ENCODE assay signal across 10 cellular contexts in the genomic region with DNA sequence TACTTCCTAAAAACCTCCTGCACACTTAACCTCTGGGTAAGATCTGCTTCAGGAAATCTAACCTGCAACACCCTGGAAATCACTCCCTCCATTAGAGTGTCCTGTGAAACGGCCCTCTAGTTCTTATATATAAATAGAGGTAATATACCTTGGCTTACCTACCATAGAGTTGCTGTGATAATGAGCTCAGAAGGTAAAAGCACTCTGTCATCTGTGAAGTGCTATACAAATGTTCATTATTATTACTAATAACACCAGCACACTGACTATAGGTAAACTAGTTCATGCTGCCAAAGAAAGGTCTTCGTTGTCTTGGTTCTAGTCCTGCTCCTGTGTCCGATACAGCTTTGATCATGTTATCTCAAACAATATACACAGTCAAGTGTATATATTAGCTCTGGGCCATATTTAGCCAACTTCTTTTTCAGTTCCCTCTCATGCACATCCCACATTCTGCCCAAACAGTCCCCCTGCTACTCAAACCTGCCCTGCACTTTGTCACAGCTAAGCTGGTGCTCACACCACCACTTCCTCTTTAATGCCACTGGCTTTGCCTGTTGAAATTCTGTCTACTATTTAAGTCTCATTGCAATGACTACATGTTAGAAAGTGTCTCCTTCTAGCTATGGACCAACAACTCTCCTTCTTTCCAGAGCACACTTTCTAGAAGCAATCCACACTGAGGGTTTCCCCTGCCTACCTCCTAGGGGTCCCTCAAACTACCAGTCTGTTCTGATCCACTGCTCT. TPM values are rescaled to one million over a fixed set of nuclear protein-coding genes. Genes with fewer than 3 reads are reported as not detected.
DNase-seq lines count a peak whose midpoint lies in the region; ATAC-seq and TF ChIP-seq lines count a peak whose summit lies in the region.
"Had no signal": no experiment of that assay in that cellular context is flagged by ENCODE, and none has a peak within 500 bp of the region (broad histone marks: within the 10 kb centered on the region; RNA-seq: fewer than 3 reads in every experiment).

No MANE protein-coding gene starts in this region.

- H3K27ac ChIP-seq in upper lobe of right lung (no peak overlapping the region), left lung (no peak overlapping the region)
- H3K27ac ChIP-seq: A549 had no signal

- H3K9me3 ChIP-seq in upper lobe of right lung (no peaks in the 10 kb centered on the region), left lung (no peaks in the 10 kb centered on the region)
- H3K9me3 ChIP-seq: A549 had no signal

- H3K4me3 ChIP-seq in upper lobe of right lung (no peak overlapping the region), left lung (no peak overlapping the region)
- H3K4me3 ChIP-seq: A549 had no signal

- H3K27me3 ChIP-seq in upper lobe of right lung (peaks cover 20% of the 10 kb centered on the region), left lung (peaks cover 0 to 24% of the 10 kb centered on the region in 2 donors)

- H3K9me3 Mint-ChIP-seq in activated CD4-positive, alpha-beta T cell treated with anti-CD3 and anti-CD28 coated beads, Interleukin-2, amount 10 ng/mL, durations not matched to agents 24 days and 14 days: no peaks in the 10 kb centered on the region

- peak overlapping the region; percentile 3 for H3K27ac Mint-ChIP-seq in activated CD4-positive, alpha-beta T cell treated with anti-CD3 and anti-CD28 coated beads, Interleukin-2, amount 10 ng/mL, durations not matched to agents 24 days and 14 days

- ATAC-seq in HG02870 (IDR thresholded peaks at IDR 0.05; ENCODE audit: unreplicated experiment) (peak; percentile 65), upper lobe of right lung (peak; percentile 36), left lung (no peak)

- H3K36me3 ChIP-seq in upper lobe of right lung (no peaks in the 10 kb centered on the region), left lung (no peaks in the 10 kb centered on the region)

- TF ChIP-seq CTCF in upper lobe of right lung (IDR thresholded peaks at IDR 0.05): no peak
- TF ChIP-seq CTCF in left lung (IDR thresholded peaks at IDR 0.05): no peak

- peaks cover 55% of the 10 kb centered on the region for H3K36me3 Mint-ChIP-seq in activated CD4-positive, alpha-beta T cell treated with anti-CD3 and anti-CD28 coated beads, Interleukin-2, amount 10 ng/mL, durations not matched to agents 24 days and 14 days (ENCODE audit: low read depth)

- H3K27me3 Mint-ChIP-seq in activated CD4-positive, alpha-beta T cell treated with anti-CD3 and anti-CD28 coated beads, Interleukin-2, amount 10 ng/mL, durations not matched to agents 24 days and 14 days: no peaks in the 10 kb centered on the region

- intact Hi-C loops in activated CD4-positive, alpha-beta T cell treated with anti-CD3 and anti-CD28 coated beads, Interleukin-2, amount 10 ng/mL, durations not matched to agents 24 days and 14 days (cut with micrococcal nuclease): no loop called here
- intact Hi-C loops in upper lobe of right lung (cut with DNase I): no loop called here
- intact Hi-C loops in left lung (cut with DNase I): loop anchor here in 1 of 2 donors (10.0 kb wide), 1 partner anchor 624 kb away; no protein-coding TSS in a partner anchor

- DNase-seq in activated CD4-positive, alpha-beta T cell treated with anti-CD3 and anti-CD28 coated beads, Interleukin-2, amount 10 ng/mL, durations not matched to agents 24 days and 14 days: peak; percentile 51
- no peak for DNase-seq in activated CD4-positive, alpha-beta T cell treated with anti-CD3 and anti-CD28 coated beads, Interleukin-2, amount 50 U/mL, for 1 hour
- peak; percentile 97 for DNase-seq in MV-4-11 (lab: John Stamatoyannopoulos, UW)
- DNase-seq in upper lobe of right lung: no peak
- no peak for DNase-seq in NCI-H446 treated with DMSO at 0.1 percent for 48 hours (lab: John Stamatoyannopoulos, UW)
- DNase-seq in NCI-H345 (lab: John Stamatoyannopoulos, UW): no peak
- DNase-seq in left lung: no peak
- DNase-seq: stimulated activated CD4-positive, alpha-beta T cell treated with anti-CD3 and anti-CD28 coated beads, Interleukin-15, amount 100 ng/mL, for 24 hours had no signal

- H3K4me1 ChIP-seq in upper lobe of right lung (peaks cover 25% of the 10 kb centered on the region), left lung (peaks cover 4 to 10% of the 10 kb centered on the region in 2 donors)

- peaks cover 41% of the 10 kb centered on the region for H3K4me1 Mint-ChIP-seq in activated CD4-positive, alpha-beta T cell treated with anti-CD3 and anti-CD28 coated beads, Interleukin-2, amount 10 ng/mL, durations not matched to agents 24 days and 14 days

- H3K4me3 Mint-ChIP-seq in activated CD4-positive, alpha-beta T cell treated with anti-CD3 and anti-CD28 coated beads, Interleukin-2, amount 10 ng/mL, durations not matched to agents 24 days and 14 days: no peak overlapping the region

RNA-seq across cellular contexts. Expression of gene E2F7, which starts 5.1 kb away (rescaled TPM):
- 16.8 and 20.0 TPM in 2 replicates for total RNA-seq in activated CD4-positive, alpha-beta T cell treated with anti-CD3 and anti-CD28 coated beads, Interleukin-2, amount 10 ng/mL, durations not matched to agents 24 days and 14 days
- total RNA-seq in upper lobe of right lung (0.29 TPM), left lung (1 to 10 TPM; 1.7 to 1.8 TPM)

Comparison
In these comparisons a context has a peak if more than half of its experiments do, and no peak if none do; other contexts are left out.
1. DNase-seq: peak in activated CD4-positive, alpha-beta T cell treated with anti-CD3 and anti-CD28 coated beads, Interleukin-2, amount 10 ng/mL, durations not matched to agents 24 days and 14 days (single experiment) and MV-4-11 (single experiment); none in activated CD4-positive, alpha-beta T cell treated with anti-CD3 and anti-CD28 coated beads, Interleukin-2, amount 50 U/mL, for 1 hour (single experiment), upper lobe of right lung (single experiment), NCI-H446 treated with DMSO at 0.1 percent for 48 hours (single experiment), NCI-H345 (single experiment) and left lung (0 of 2).